ENCODE assay signal across 8 cellular contexts in genomic region chr17:42833771-42834422, GRCh38. TPM values are rescaled to one million over a fixed set of nuclear protein-coding genes. Genes with fewer than 3 reads are reported as not detected.
DNase-seq lines count a peak whose midpoint lies in the region; ATAC-seq and TF ChIP-seq lines count a peak whose summit lies in the region.

No MANE protein-coding gene starts in this region.

- peak overlapping the region; percentile 94 for H3K4me3 Mint-ChIP-seq in endodermal cell
- peak overlapping the region; percentile 97 for H3K4me3 Mint-ChIP-seq in neural crest cell

- H3K9me3 Mint-ChIP-seq in endodermal cell = no peaks in the 10 kb centered on the region
- H3K9me3 Mint-ChIP-seq in neural crest cell = no peaks in the 10 kb centered on the region

- peak; percentile 58 for DNase-seq in NCI-H146 treated with DMSO at 0.1 percent for 48 hours (lab: John Stamatoyannopoulos, UW; ENCODE audit: unreplicated experiment)
- DNase-seq in endodermal cell = no peak
- no peak for DNase-seq in neural crest cell (ENCODE audit: low read depth, low spot score)
- DNase-seq in NCI-H2171 (lab: John Stamatoyannopoulos, UW) = no peak
- DNase-seq in germinal center (ENCODE audit: low spot score) = no peak
- no peak for DNase-seq in NCI-H1417 treated with DMSO at 0.1 percent for 48 hours (lab: John Stamatoyannopoulos, UW)
- no peak for DNase-seq in stimulated activated naive CD4-positive, alpha-beta T cell treated with Interleukin-2 at 50 U/mL for 16 hours (lab: John Stamatoyannopoulos, UW)

- TF ChIP-seq CTCF in endodermal cell (conservative IDR thresholded peaks at IDR 0.05) (no peak), neural crest cell (conservative IDR thresholded peaks at IDR 0.05) (no peak)

- 7% methylated on average over 5 to 18 of the region's 18 CpGs for WGBS in endodermal cell (ENCODE audit: insufficient coverage in 1 of 2, insufficient read length in 1 of 2), 2 experiments

- peaks cover 34% of the 10 kb centered on the region for H3K36me3 Mint-ChIP-seq in endodermal cell (ENCODE audit: low read depth)
- peaks cover 9% of the 10 kb centered on the region for H3K36me3 Mint-ChIP-seq in neural crest cell (ENCODE audit: low read depth)

- peaks cover 4% of the 10 kb centered on the region for H3K27me3 ChIP-seq in endodermal cell (ENCODE audit: control insufficient read depth, insufficient read depth, low read length, poor library complexity, severe bottlenecking)

- peak overlapping the region; percentile 94 for H3K4me3 ChIP-seq in endodermal cell (ENCODE audit: low read length)

- peak overlapping the region; percentile 71 for H3K27ac ChIP-seq in endodermal cell (ENCODE audit: low read depth, low read length)

- H3K27me3 Mint-ChIP-seq in endodermal cell (ENCODE audit: insufficient read depth) = peaks cover 5% of the 10 kb centered on the region
- H3K27me3 Mint-ChIP-seq in neural crest cell (ENCODE audit: low read depth) = peaks cover 5% of the 10 kb centered on the region

- H3K36me3 ChIP-seq in endodermal cell (ENCODE audit: control insufficient read depth, insufficient read depth, low read length) = peaks cover 40% of the 10 kb centered on the region

- H3K9me3 ChIP-seq in endodermal cell (ENCODE audit: control insufficient read depth, low read length) = no peaks in the 10 kb centered on the region

- peak; percentile 24 for ATAC-seq in GM21717 (IDR thresholded peaks at IDR 0.05; ENCODE audit: unreplicated experiment)

- peaks cover 17% of the 10 kb centered on the region for H3K4me1 Mint-ChIP-seq in endodermal cell
- peaks cover 21% of the 10 kb centered on the region for H3K4me1 Mint-ChIP-seq in neural crest cell

- peak overlapping the region; percentile 89 for H3K9ac ChIP-seq in endodermal cell (ENCODE audit: extremely low read depth, low read length, poor library complexity, severe bottlenecking)

- no peaks in the 10 kb centered on the region for H3K4me1 ChIP-seq in endodermal cell (ENCODE audit: control insufficient read depth, insufficient read depth, low read length)

- peak overlapping the region; percentile 99 for H3K27ac Mint-ChIP-seq in endodermal cell
- H3K27ac Mint-ChIP-seq in neural crest cell (ENCODE audit: unreplicated experiment) = peak overlapping the region; percentile 89

RNA-seq across cellular contexts. Expression of gene PSME3, which starts 0.7 kb away (rescaled TPM):
- 100 to 1,000 TPM; 153 to 178 TPM for total RNA-seq in endodermal cell
- 124 TPM for polyA plus RNA-seq in endodermal cell (2013, experiment 1 of 2)
- polyA plus RNA-seq in endodermal cell (2013, experiment 2 of 2) = 115 TPM
- total RNA-seq in neural crest cell = 172 and 175 TPM in 2 replicates

RNA-seq across cellular contexts. Expression of gene BECN1, which starts 9.8 kb away (rescaled TPM):
- 10 to 100 TPM; 59.9 to 60.6 TPM for total RNA-seq in endodermal cell
- polyA plus RNA-seq in endodermal cell (2013, experiment 1 of 2) = 49.5 TPM
- polyA plus RNA-seq in endodermal cell (2013, experiment 2 of 2) = 45.0 TPM
- total RNA-seq in neural crest cell = 48.7 and 49.5 TPM in 2 replicates

RNA-seq across cellular contexts. Expression of gene AOC2, which starts 10.5 kb away (rescaled TPM):
- 1 to 10 TPM; 3.7 to 3.8 TPM for total RNA-seq in endodermal cell
- polyA plus RNA-seq in endodermal cell (2013, experiment 1 of 2) = 1.7 TPM
- polyA plus RNA-seq in endodermal cell (2013, experiment 2 of 2) = 1.6 TPM
- total RNA-seq in neural crest cell = 3.0 and 3.2 TPM in 2 replicates

RNA-seq across cellular contexts. Expression of gene AOC3, which starts 17.1 kb away (rescaled TPM):
- 1 to 10 TPM; 1.3 to 1.9 TPM for total RNA-seq in endodermal cell
- 0.93 TPM for polyA plus RNA-seq in endodermal cell (2013, experiment 1 of 2)
- polyA plus RNA-seq in endodermal cell (2013, experiment 2 of 2) = 1.6 TPM
- 0.91 and 1.1 TPM in 2 replicates for total RNA-seq in neural crest cell

RNA-seq across cellular contexts. Expression of gene CNTD1, which starts 35.2 kb away (rescaled TPM):
- total RNA-seq in endodermal cell (not detected), neural crest cell (not detected in 2 replicates)
- polyA plus RNA-seq in endodermal cell (2013, experiment 1 of 2) = not detected
- polyA plus RNA-seq in endodermal cell (2013, experiment 2 of 2) = not detected
